9 cellular contexts compared by ENCODE assay signal in the genomic region with DNA sequence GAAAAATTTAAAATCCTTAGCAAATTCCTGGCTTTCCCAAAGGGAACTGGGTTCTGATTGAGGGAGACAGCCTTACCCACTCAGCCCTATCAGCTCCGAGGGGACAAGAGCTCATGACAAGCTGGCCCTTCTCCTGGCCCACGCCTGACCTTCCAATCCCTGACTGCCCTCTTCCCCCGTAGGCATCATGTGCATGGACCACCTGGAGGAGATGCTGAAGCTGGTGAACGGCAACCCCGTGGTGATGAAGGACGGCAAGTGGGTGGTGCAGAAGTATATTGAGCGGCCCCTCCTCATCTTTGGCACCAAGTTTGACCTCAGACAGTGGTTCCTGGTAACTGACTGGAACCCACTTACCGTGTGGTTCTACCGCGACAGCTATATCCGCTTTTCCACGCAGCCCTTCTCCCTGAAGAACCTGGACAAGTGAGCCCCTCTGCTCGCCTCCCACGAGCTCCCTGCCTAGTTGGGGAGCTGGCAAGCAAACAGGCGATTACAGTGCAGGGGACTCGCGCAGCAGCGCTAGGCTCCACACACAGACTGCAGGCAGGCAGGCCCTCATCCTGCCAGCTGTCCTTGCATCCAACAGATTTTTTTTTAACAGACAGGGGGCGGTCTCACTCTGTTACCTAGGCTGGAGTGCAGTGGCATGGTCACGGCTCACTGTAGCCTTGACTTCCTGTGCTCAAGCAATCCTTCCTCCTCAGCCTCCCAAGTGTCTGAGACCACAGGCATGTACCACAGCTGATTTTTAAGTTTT. TPM values are rescaled to one million over a fixed set of nuclear protein-coding genes. Genes with fewer than 3 reads are reported as not detected.
DNase-seq lines count a peak whose midpoint lies in the region; ATAC-seq and TF ChIP-seq lines count a peak whose summit lies in the region.
"Had no signal": no experiment of that assay in that cellular context is flagged by ENCODE, and none has a peak within 500 bp of the region (broad histone marks: within the 10 kb centered on the region; RNA-seq: fewer than 3 reads in every experiment).

No MANE protein-coding gene starts in this region.

- peak; percentile 26 for DNase-seq in stimulated activated CD4-positive, alpha-beta T cell treated with anti-CD3 and anti-CD28 coated beads, Interleukin-1b, Interleukin-23, amount 100 ng/mL, for 48 hours
- DNase-seq in stimulated activated CD4-positive, alpha-beta T cell treated with anti-CD3 and anti-CD28 coated beads, Interleukin-4, amount 100 ng/mL, for 1 hour: no peak
- DNase-seq in SK-MEL-5 (ENCODE audit: low read depth, low spot score) (peak; percentile 69), fibroblast of mammary gland (ENCODE audit: low read depth) (peak; percentile 30), NCI-H146 treated with DMSO at 0.1 percent for 48 hours (lab: John Stamatoyannopoulos, UW; ENCODE audit: unreplicated experiment) (no peak), Right ventricle myocardium inferior (ENCODE audit: missing footprints) (no peak), NCI-H2227 (lab: John Stamatoyannopoulos, UW; ENCODE audit: unreplicated experiment) (no peak)
- DNase-seq: naive thymus-derived CD8-positive, alpha-beta T cell had no signal

- no peak for ATAC-seq in Right ventricle myocardium inferior
- no peak for ATAC-seq in HG02571 (IDR thresholded peaks at IDR 0.05; ENCODE audit: unreplicated experiment)

- TF ChIP-seq CTCF in fibroblast of mammary gland (conservative IDR thresholded peaks at IDR 0.05; ENCODE audit: control insufficient read depth, insufficient read depth, low read depth, low read length): peak; percentile 28

- intact Hi-C loops in Right ventricle myocardium inferior (cut with DNase I): no loop called here

- in situ Hi-C loops in SK-MEL-5 (cut with HindIII; ENCODE audit: low pct_unique_long_range_greater_than_20kb, low sequenced_read_pairs): no loop called here

- H3K4me3 ChIP-seq in fibroblast of mammary gland (ENCODE audit: control insufficient read depth, low read depth, low read length): no peak overlapping the region

RNA-seq across cellular contexts. Expression of gene RPUSD3, which starts 16.8 kb away (rescaled TPM):
- total RNA-seq in SK-MEL-5 (2014; rRNA removed; shearing (Covaris generic)): 125 and 127 TPM in 2 replicates
- polyA plus RNA-seq in SK-MEL-5 (2015; cell fraction: cytosol; rRNA removed): 178 and 189 TPM in 2 replicates
- polyA plus RNA-seq in SK-MEL-5 (2015; cell fraction: nucleus; rRNA removed): 154 and 177 TPM in 2 replicates
- 40.7 TPM for total RNA-seq in Right ventricle myocardium inferior

RNA-seq across cellular contexts. Expression of gene TTLL3, which starts 16.9 kb away (rescaled TPM):
- 4.2 and 4.4 TPM in 2 replicates for total RNA-seq in SK-MEL-5 (2014; rRNA removed; shearing (Covaris generic))
- polyA plus RNA-seq in SK-MEL-5 (2015; cell fraction: cytosol; rRNA removed): 2.6 and 4.1 TPM in 2 replicates
- 122 and 139 TPM in 2 replicates for polyA plus RNA-seq in SK-MEL-5 (2015; cell fraction: nucleus; rRNA removed)
- total RNA-seq in Right ventricle myocardium inferior: 10.6 TPM

RNA-seq across cellular contexts. Expression of gene ARPC4, which starts 34.1 kb away (rescaled TPM):
- total RNA-seq in SK-MEL-5 (2014; rRNA removed; shearing (Covaris generic)): 251 and 255 TPM in 2 replicates
- 195 and 279 TPM in 2 replicates for polyA plus RNA-seq in SK-MEL-5 (2015; cell fraction: cytosol; rRNA removed)
- polyA plus RNA-seq in SK-MEL-5 (2015; cell fraction: nucleus; rRNA removed): 94.7 and 98.9 TPM in 2 replicates
- total RNA-seq in Right ventricle myocardium inferior: 70.8 TPM

RNA-seq across cellular contexts. Expression of gene TADA3, which starts 34.7 kb away (rescaled TPM):
- total RNA-seq in SK-MEL-5 (2014; rRNA removed; shearing (Covaris generic)): 74.0 and 75.7 TPM in 2 replicates
- 79.6 and 88.5 TPM in 2 replicates for polyA plus RNA-seq in SK-MEL-5 (2015; cell fraction: cytosol; rRNA removed)
- polyA plus RNA-seq in SK-MEL-5 (2015; cell fraction: nucleus; rRNA removed): 40.1 and 48.0 TPM in 2 replicates
- 48.4 TPM for total RNA-seq in Right ventricle myocardium inferior

RNA-seq across cellular contexts. Expression of gene CIDEC, which starts 53.1 kb away (rescaled TPM):
- total RNA-seq in SK-MEL-5 (2014; rRNA removed; shearing (Covaris generic)): 0.24 and 0.71 TPM in 2 replicates
- 0.46 TPM in 1 of 2 replicates, not detected in the other for polyA plus RNA-seq in SK-MEL-5 (2015; cell fraction: cytosol; rRNA removed)
- polyA plus RNA-seq in SK-MEL-5 (2015; cell fraction: nucleus; rRNA removed): not detected in 2 replicates
- 6.7 TPM for total RNA-seq in Right ventricle myocardium inferior

Comparison
In these comparisons a context has a peak if more than half of its experiments do, and no peak if none do; other contexts are left out.
1. DNase-seq: peak in stimulated activated CD4-positive, alpha-beta T cell treated with anti-CD3 and anti-CD28 coated beads, Interleukin-1b, Interleukin-23, amount 100 ng/mL, for 48 hours (single experiment), SK-MEL-5 (single experiment) and fibroblast of mammary gland (single experiment); none in stimulated activated CD4-positive, alpha-beta T cell treated with anti-CD3 and anti-CD28 coated beads, Interleukin-4, amount 100 ng/mL, for 1 hour (single experiment), NCI-H146 treated with DMSO at 0.1 percent for 48 hours (single experiment), Right ventricle myocardium inferior (single experiment) and NCI-H2227 (single experiment).